19 cellular contexts compared by ENCODE assay signal in the genomic region with DNA sequence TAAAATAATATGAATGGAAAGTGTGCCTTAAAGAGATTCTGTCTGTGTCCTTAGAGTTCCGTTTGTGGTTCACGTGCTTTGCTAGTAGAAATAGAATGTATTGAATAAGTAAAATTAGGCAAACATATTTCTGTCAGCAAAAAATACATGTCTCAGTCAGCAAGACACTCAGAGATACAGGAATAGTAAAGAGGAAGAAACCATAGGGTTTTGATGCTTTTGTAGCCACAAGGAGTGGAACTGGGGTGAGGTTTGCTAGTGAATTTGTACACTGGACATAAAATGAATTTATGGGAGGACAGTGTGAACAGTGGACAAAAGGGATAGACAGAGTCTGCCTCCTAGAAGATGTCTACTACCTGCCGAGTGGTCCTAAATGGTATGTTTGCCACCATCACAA.
A peak's percentile ranks its signal among the peaks of the same experiment; 100 is the strongest.
DNase-seq lines count a peak whose midpoint lies in the region; ATAC-seq lines count a peak whose summit lies in the region.
"Had no signal": no experiment of that assay in that cellular context is flagged by ENCODE, and none has a peak within 500 bp of the region (broad histone marks: within the 10 kb centered on the region; RNA-seq: fewer than 3 reads in every experiment).

No MANE protein-coding gene starts in this region.

- H3K27me3 Mint-ChIP-seq in activated CD4-positive, alpha-beta T cell treated with anti-CD3 and anti-CD28 coated beads, Interleukin-2, amount 10 ng/mL, durations not matched to agents 24 days and 14 days, result no peaks in the 10 kb centered on the region

- H3K27me3 ChIP-seq in muscle layer of duodenum (ENCODE audit: low read depth, low read length), result no peaks in the 10 kb centered on the region

- ATAC-seq in Right ventricle myocardium inferior (peak; percentile 51), left cardiac atrium (peak; percentile 41 to 63)
- ATAC-seq: A549, GM23338 had no signal

- no peak overlapping the region for H3K27ac Mint-ChIP-seq in activated CD4-positive, alpha-beta T cell treated with anti-CD3 and anti-CD28 coated beads, Interleukin-2, amount 10 ng/mL, durations not matched to agents 24 days and 14 days
- H3K27ac Mint-ChIP-seq: CD4-positive, alpha-beta T cell; GM23338 had no signal

- H3K27ac ChIP-seq in muscle layer of duodenum (ENCODE audit: low read length), result peak overlapping the region; percentile 19
- H3K27ac ChIP-seq: 22Rv1, A549, C4-2B had no signal

- H3K36me3 Mint-ChIP-seq in activated CD4-positive, alpha-beta T cell treated with anti-CD3 and anti-CD28 coated beads, Interleukin-2, amount 10 ng/mL, durations not matched to agents 24 days and 14 days (ENCODE audit: low read depth), result no peaks in the 10 kb centered on the region

- H3K9me3 Mint-ChIP-seq in activated CD4-positive, alpha-beta T cell treated with anti-CD3 and anti-CD28 coated beads, Interleukin-2, amount 10 ng/mL, durations not matched to agents 24 days and 14 days, result no peaks in the 10 kb centered on the region
- H3K9me3 Mint-ChIP-seq: CD4-positive, alpha-beta T cell had no signal

- no peaks in the 10 kb centered on the region for H3K4me1 ChIP-seq in muscle layer of duodenum (ENCODE audit: control insufficient read depth in 1 of 2, insufficient read depth in 2 of 2, low read length in 2 of 2)
- H3K4me1 ChIP-seq: A549, Caco-2 had no signal

- DNase-seq in Right ventricle myocardium inferior (ENCODE audit: missing footprints) (no peak), cardiac septum (ENCODE audit: low spot score) (no peak), MV-4-11 (lab: John Stamatoyannopoulos, UW) (peak; percentile 61), left cardiac atrium (no peak), HT-29 (ENCODE audit: low spot score) (no peak), NCI-H446 (lab: John Stamatoyannopoulos, UW) (no peak)
- DNase-seq in activated CD4-positive, alpha-beta T cell treated with anti-CD3 and anti-CD28 coated beads, Interleukin-2, amount 10 ng/mL, durations not matched to agents 24 days and 14 days, result no peak
- DNase-seq: AML-193; Caco-2; CD4-positive, alpha-beta T cell; DMS153; DMS79; GDM1; HCEC 1CT had no signal

- no peaks in the 10 kb centered on the region for H3K4me1 Mint-ChIP-seq in activated CD4-positive, alpha-beta T cell treated with anti-CD3 and anti-CD28 coated beads, Interleukin-2, amount 10 ng/mL, durations not matched to agents 24 days and 14 days
- H3K4me1 Mint-ChIP-seq: GM23338 had no signal

- H3K4me3 Mint-ChIP-seq in activated CD4-positive, alpha-beta T cell treated with anti-CD3 and anti-CD28 coated beads, Interleukin-2, amount 10 ng/mL, durations not matched to agents 24 days and 14 days, result no peak overlapping the region
- H3K4me3 Mint-ChIP-seq: CD4-positive, alpha-beta T cell; GM23338 had no signal

- H3K36me3 ChIP-seq in muscle layer of duodenum (ENCODE audit: control insufficient read depth in 1 of 2, insufficient read depth in 2 of 2, low read length in 2 of 2), result no peaks in the 10 kb centered on the region

- H3K9me3 ChIP-seq in muscle layer of duodenum (ENCODE audit: control insufficient read depth in 1 of 2, low read length in 2 of 2), result no peaks in the 10 kb centered on the region
- H3K9me3 ChIP-seq: Caco-2 had no signal

- H3K4me3 ChIP-seq in muscle layer of duodenum (ENCODE audit: low read depth in 1 of 2, low read length in 2 of 2), result no peak overlapping the region
- H3K4me3 ChIP-seq: A549, GM23338 had no signal

- intact Hi-C loops in Right ventricle myocardium inferior (cut with DNase I), result no loop called here
- intact Hi-C loops in cardiac septum (cut with DNase I), result no loop called here
- intact Hi-C loops in left cardiac atrium (cut with DNase I), result no loop called here
- intact Hi-C loops in activated CD4-positive, alpha-beta T cell treated with anti-CD3 and anti-CD28 coated beads, Interleukin-2, amount 10 ng/mL, durations not matched to agents 24 days and 14 days (cut with micrococcal nuclease), result no loop called here
